Comparison of ENCODE assay signal across 8 cellular contexts in the genomic region with DNA sequence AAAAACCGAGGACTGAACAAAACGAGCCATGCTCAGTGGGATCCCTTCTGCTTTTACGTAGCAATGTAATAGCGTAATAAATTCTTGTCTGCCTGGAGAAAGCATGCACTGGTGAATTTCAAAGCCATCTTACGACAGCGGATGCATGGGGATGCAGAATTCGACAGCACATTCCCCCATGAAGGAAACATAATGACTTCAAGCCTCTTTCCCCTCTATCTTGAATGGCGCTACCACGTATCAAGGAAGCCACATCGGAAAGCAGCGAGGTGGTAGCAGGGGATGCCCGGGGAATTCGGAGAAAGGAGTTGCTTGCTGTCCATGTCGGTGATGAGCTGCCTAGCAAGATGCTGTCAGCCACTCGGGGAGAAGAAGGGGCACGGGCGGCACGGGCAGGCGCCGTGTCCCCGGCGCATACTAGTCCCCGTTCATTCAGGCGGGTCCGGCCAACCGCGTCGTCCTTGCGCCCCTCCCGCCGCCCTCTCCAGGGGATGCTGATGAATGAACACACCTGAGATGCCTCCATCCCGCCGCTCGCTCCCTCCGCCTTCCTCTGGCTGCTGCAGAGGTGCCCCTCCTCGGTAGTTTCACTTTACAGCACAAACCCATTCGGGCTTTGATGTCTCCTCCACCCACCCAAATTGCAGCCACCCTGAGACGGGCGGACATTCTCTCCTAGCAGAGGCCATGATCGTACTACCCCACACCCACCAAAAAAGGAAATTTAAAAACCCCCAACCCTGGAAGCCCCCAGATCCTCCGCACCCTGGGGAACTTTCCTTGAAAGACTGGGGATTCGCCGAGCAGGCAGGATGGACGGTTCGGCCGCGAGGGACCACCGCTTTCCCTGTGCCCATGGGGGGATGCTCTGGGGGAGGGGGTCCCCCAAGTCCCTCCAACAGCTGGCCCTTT. TPM values are rescaled to one million over a fixed set of nuclear protein-coding genes. Genes with fewer than 3 reads are reported as not detected.
DNase-seq lines count a peak whose midpoint lies in the region; ATAC-seq and TF ChIP-seq lines count a peak whose summit lies in the region.

No MANE protein-coding gene starts in this region.

- TF ChIP-seq CTCF in fibroblast of mammary gland (conservative IDR thresholded peaks at IDR 0.05; ENCODE audit: control insufficient read depth, insufficient read depth, low read depth, low read length) (no peak), neural crest cell (conservative IDR thresholded peaks at IDR 0.05) (no peak), suprapubic skin (IDR thresholded peaks at IDR 0.05) (no peak)

- TF ChIP-seq EP300 in suprapubic skin (IDR thresholded peaks at IDR 0.05), result no peak

- TF ChIP-seq POLR2A in suprapubic skin (IDR thresholded peaks at IDR 0.05), result no peak

- H3K4me1 Mint-ChIP-seq in activated T-helper 1 cell treated with anti-CD3 and anti-CD28 coated beads, Interleukin-12 subunit alpha, Interleukin-12 subunit beta, Interleukin-2, Interleukin-4 antibody, amounts not matched to agents 30 ng/mL and 10 ng/mL and 1 ng/mL, durations not matched to agents 14 hours and 24 hours and 36 hours (ENCODE audit: low read depth), result peaks cover 15% of the 10 kb centered on the region
- H3K4me1 Mint-ChIP-seq in neural crest cell, result peaks cover 45% of the 10 kb centered on the region

- DNase-seq in NCI-H2196 (lab: John Stamatoyannopoulos, UW; ENCODE audit: unreplicated experiment) (peak; percentile 2), NCI-H2196 treated with DMSO at 0.1 percent for 48 hours (lab: John Stamatoyannopoulos, UW; ENCODE audit: unreplicated experiment) (no peak), NCI-H526 (lab: John Stamatoyannopoulos, UW) (peak; percentile 40 to 60), fibroblast of mammary gland (ENCODE audit: low read depth) (peak; percentile 27), neural crest cell (ENCODE audit: low read depth, low spot score) (peak; percentile 13), suprapubic skin (ENCODE audit: low spot score in 2 of 2) (peak; percentile 81 to 82)
- peak; percentile 40 for DNase-seq in activated T-helper 1 cell treated with anti-CD3 and anti-CD28 coated beads, Interleukin-12 subunit alpha, Interleukin-12 subunit beta, Interleukin-2, Interleukin-4 antibody, amounts not matched to agents 30 ng/mL and 10 ng/mL and 1 ng/mL, durations not matched to agents 14 hours and 24 hours and 36 hours (ENCODE audit: low spot score)

- peaks cover 14% of the 10 kb centered on the region for H3K4me1 ChIP-seq in suprapubic skin

- H3K9me3 ChIP-seq in suprapubic skin, result no peaks in the 10 kb centered on the region

- H3K27ac ChIP-seq in suprapubic skin, result peak overlapping the region; percentile 84

- H3K27me3 ChIP-seq in suprapubic skin, result no peaks in the 10 kb centered on the region

- H3K27me3 Mint-ChIP-seq in activated T-helper 1 cell treated with anti-CD3 and anti-CD28 coated beads, Interleukin-12 subunit alpha, Interleukin-12 subunit beta, Interleukin-2, Interleukin-4 antibody, amounts not matched to agents 30 ng/mL and 10 ng/mL and 1 ng/mL, durations not matched to agents 14 hours and 24 hours and 36 hours (ENCODE audit: insufficient read depth), result peaks cover 42% of the 10 kb centered on the region
- peaks cover 31% of the 10 kb centered on the region for H3K27me3 Mint-ChIP-seq in neural crest cell (ENCODE audit: low read depth)

- H3K27ac Mint-ChIP-seq in activated T-helper 1 cell treated with anti-CD3 and anti-CD28 coated beads, Interleukin-12 subunit alpha, Interleukin-12 subunit beta, Interleukin-2, Interleukin-4 antibody, amounts not matched to agents 30 ng/mL and 10 ng/mL and 1 ng/mL, durations not matched to agents 14 hours and 24 hours and 36 hours, result peak overlapping the region; percentile 77
- peak overlapping the region; percentile 91 for H3K27ac Mint-ChIP-seq in neural crest cell (ENCODE audit: unreplicated experiment)

- intact Hi-C loops in activated T-helper 1 cell treated with anti-CD3 and anti-CD28 coated beads, Interleukin-12 subunit alpha, Interleukin-12 subunit beta, Interleukin-2, Interleukin-4 antibody, amounts not matched to agents 30 ng/mL and 10 ng/mL and 1 ng/mL, durations not matched to agents 14 hours and 24 hours and 36 hours (cut with micrococcal nuclease), result loop anchor here (1.0 to 10.0 kb wide), 7 partner anchors 32 to 1198 kb away; partner anchors contain the start of genes ALDH18A1, CCNJ, NOC3L and TM9SF3

- no peak for ATAC-seq in GM21447 (IDR thresholded peaks at IDR 0.05; ENCODE audit: unreplicated experiment)

- H3K36me3 ChIP-seq in suprapubic skin, result no peaks in the 10 kb centered on the region

- 1% methylated on average over 39 of the region's 48 CpGs for WGBS in suprapubic skin

- H3K4me3 Mint-ChIP-seq in activated T-helper 1 cell treated with anti-CD3 and anti-CD28 coated beads, Interleukin-12 subunit alpha, Interleukin-12 subunit beta, Interleukin-2, Interleukin-4 antibody, amounts not matched to agents 30 ng/mL and 10 ng/mL and 1 ng/mL, durations not matched to agents 14 hours and 24 hours and 36 hours, result peak overlapping the region; percentile 94
- H3K4me3 Mint-ChIP-seq in neural crest cell, result peak overlapping the region; percentile 96

- H3K4me3 ChIP-seq in fibroblast of mammary gland (ENCODE audit: control insufficient read depth, low read depth, low read length) (peak overlapping the region; percentile 70), suprapubic skin (peak overlapping the region; percentile 81)

- no peaks in the 10 kb centered on the region for H3K9me3 Mint-ChIP-seq in activated T-helper 1 cell treated with anti-CD3 and anti-CD28 coated beads, Interleukin-12 subunit alpha, Interleukin-12 subunit beta, Interleukin-2, Interleukin-4 antibody, amounts not matched to agents 30 ng/mL and 10 ng/mL and 1 ng/mL, durations not matched to agents 14 hours and 24 hours and 36 hours
- no peaks in the 10 kb centered on the region for H3K9me3 Mint-ChIP-seq in neural crest cell

- H3K36me3 Mint-ChIP-seq in activated T-helper 1 cell treated with anti-CD3 and anti-CD28 coated beads, Interleukin-12 subunit alpha, Interleukin-12 subunit beta, Interleukin-2, Interleukin-4 antibody, amounts not matched to agents 30 ng/mL and 10 ng/mL and 1 ng/mL, durations not matched to agents 14 hours and 24 hours and 36 hours (ENCODE audit: low read depth), result no peaks in the 10 kb centered on the region
- H3K36me3 Mint-ChIP-seq in neural crest cell (ENCODE audit: low read depth), result no peaks in the 10 kb centered on the region

RNA-seq across cellular contexts. Expression of gene SORBS1, which starts 0.6 kb away (rescaled TPM):
- 0.59 and 0.73 TPM in 2 replicates for total RNA-seq in activated T-helper 1 cell treated with anti-CD3 and anti-CD28 coated beads, Interleukin-12 subunit alpha, Interleukin-12 subunit beta, Interleukin-2, Interleukin-4 antibody, amounts not matched to agents 30 ng/mL and 10 ng/mL and 1 ng/mL, durations not matched to agents 14 hours and 24 hours and 36 hours
- total RNA-seq in neural crest cell (15.3 and 15.8 TPM in 2 replicates), suprapubic skin (10 to 100 TPM; 28.1 to 92.5 (median 41.7) TPM)
